12 cellular contexts compared by ENCODE assay signal in the genomic region with DNA sequence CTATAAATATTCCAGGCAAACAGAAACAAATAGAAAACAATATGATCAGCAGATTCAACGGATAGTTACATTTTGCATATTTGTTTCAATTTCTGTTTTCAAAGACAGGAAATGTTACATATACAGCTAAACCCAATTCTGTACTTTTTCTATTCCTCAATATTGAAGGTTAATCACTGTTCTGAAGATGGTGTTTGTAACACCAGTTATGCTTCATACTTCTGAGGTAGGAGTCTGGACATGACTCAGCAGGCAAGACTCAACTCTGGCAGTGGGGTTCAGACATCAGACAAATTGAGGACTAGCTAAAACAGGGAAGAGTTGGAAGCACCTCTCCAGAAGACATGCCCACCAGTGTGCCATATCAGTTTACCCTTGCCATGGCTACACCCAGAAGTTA. TPM values are rescaled to one million over a fixed set of nuclear protein-coding genes. Genes with fewer than 3 reads are reported as not detected.
A peak's percentile ranks its signal among the peaks of the same experiment; 100 is the strongest.
DNase-seq lines count a peak whose midpoint lies in the region; ATAC-seq and TF ChIP-seq lines count a peak whose summit lies in the region.
"Had no signal": no experiment of that assay in that cellular context is flagged by ENCODE, and none has a peak within 500 bp of the region (broad histone marks: within the 10 kb centered on the region; RNA-seq: fewer than 3 reads in every experiment).

No MANE protein-coding gene starts in this region.

- H3K9me3 Mint-ChIP-seq in activated CD4-positive, alpha-beta T cell treated with anti-CD3 and anti-CD28 coated beads, Interleukin-2, amount 10 ng/mL, durations not matched to agents 24 days and 14 days: no peaks in the 10 kb centered on the region
- H3K9me3 Mint-ChIP-seq: activated naive CD8-positive, alpha-beta T cell treated with anti-CD3 and anti-CD28 coated beads, Interleukin-2, amount 10 ng/mL, durations not matched to agents 7 days and 5 days; T-helper 1 cell treated with Interleukin-12 subunit alpha and Interleukin-12 subunit beta and Interleukin-4 antibody, amounts not matched to agents 30 μg/mL and 1 μg/mL, for 36 hours had no signal

- no peaks in the 10 kb centered on the region for H3K36me3 Mint-ChIP-seq in activated CD4-positive, alpha-beta T cell treated with anti-CD3 and anti-CD28 coated beads, Interleukin-2, amount 10 ng/mL, durations not matched to agents 24 days and 14 days (ENCODE audit: low read depth)
- H3K36me3 Mint-ChIP-seq: activated naive CD8-positive, alpha-beta T cell treated with anti-CD3 and anti-CD28 coated beads, Interleukin-2, amount 10 ng/mL, durations not matched to agents 7 days and 5 days had no signal

- H3K27ac Mint-ChIP-seq in activated CD4-positive, alpha-beta T cell treated with anti-CD3 and anti-CD28 coated beads, Interleukin-2, amount 10 ng/mL, durations not matched to agents 24 days and 14 days: no peak overlapping the region
- H3K27ac Mint-ChIP-seq: activated naive CD8-positive, alpha-beta T cell treated with anti-CD3 and anti-CD28 coated beads, Interleukin-2, amount 10 ng/mL, durations not matched to agents 7 days and 5 days; T-helper 1 cell treated with Interleukin-12 subunit alpha and Interleukin-12 subunit beta and Interleukin-4 antibody, amounts not matched to agents 30 μg/mL and 1 μg/mL, for 36 hours had no signal

- peak; percentile 33 for DNase-seq in fibroblast of mammary gland (ENCODE audit: low read depth)
- no peak for DNase-seq in sciatic nerve (ENCODE audit: low spot score)
- no peak for DNase-seq in activated CD4-positive, alpha-beta T cell treated with anti-CD3 and anti-CD28 coated beads, Interleukin-2, amount 10 ng/mL, durations not matched to agents 24 days and 14 days
- DNase-seq in HAP-1 (ENCODE audit: low spot score in 2 of 2): no peak
- no peak for DNase-seq in SW480 (ENCODE audit: low spot score)
- DNase-seq: activated naive CD8-positive, alpha-beta T cell treated with anti-CD3 and anti-CD28 coated beads, Interleukin-2, amount 10 ng/mL, durations not matched to agents 7 days and 5 days; hypothalamus had no signal

- no peak for TF ChIP-seq CTCF in fibroblast of mammary gland (conservative IDR thresholded peaks at IDR 0.05; ENCODE audit: control insufficient read depth, insufficient read depth, low read depth, low read length)

- no peaks in the 10 kb centered on the region for H3K9me3 ChIP-seq in HAP-1

- ATAC-seq in GM18511 (IDR thresholded peaks at IDR 0.05; ENCODE audit: unreplicated experiment) (peak; percentile 98), GM21619 (IDR thresholded peaks at IDR 0.05; ENCODE audit: unreplicated experiment) (peak; percentile 98), HG03354 (IDR thresholded peaks at IDR 0.05; ENCODE audit: poor library complexity, severe bottlenecking, unreplicated experiment) (peak; percentile 92), sciatic nerve (no peak)

- intact Hi-C loops in sciatic nerve (cut with DNase I): no loop called here
- intact Hi-C loops in activated CD4-positive, alpha-beta T cell treated with anti-CD3 and anti-CD28 coated beads, Interleukin-2, amount 10 ng/mL, durations not matched to agents 24 days and 14 days (cut with micrococcal nuclease): no loop called here

- in situ Hi-C loops in HAP-1 (cut with MboI; ENCODE audit: low sequenced_read_pairs): no loop called here

- no peaks in the 10 kb centered on the region for H3K4me1 ChIP-seq in HAP-1

- no peaks in the 10 kb centered on the region for H3K36me3 ChIP-seq in HAP-1 (replicated peaks)

- H3K4me3 Mint-ChIP-seq in activated CD4-positive, alpha-beta T cell treated with anti-CD3 and anti-CD28 coated beads, Interleukin-2, amount 10 ng/mL, durations not matched to agents 24 days and 14 days: no peak overlapping the region
- H3K4me3 Mint-ChIP-seq: activated naive CD8-positive, alpha-beta T cell treated with anti-CD3 and anti-CD28 coated beads, Interleukin-2, amount 10 ng/mL, durations not matched to agents 7 days and 5 days; T-helper 1 cell treated with Interleukin-12 subunit alpha and Interleukin-12 subunit beta and Interleukin-4 antibody, amounts not matched to agents 30 μg/mL and 1 μg/mL, for 36 hours had no signal

- no peaks in the 10 kb centered on the region for H3K27me3 ChIP-seq in HAP-1 (ENCODE audit: low read depth)

- no peak overlapping the region for H3K4me3 ChIP-seq in fibroblast of mammary gland (ENCODE audit: control insufficient read depth, low read depth, low read length)
- H3K4me3 ChIP-seq in HAP-1: no peak overlapping the region

- peaks cover 4% of the 10 kb centered on the region for H3K27me3 Mint-ChIP-seq in activated CD4-positive, alpha-beta T cell treated with anti-CD3 and anti-CD28 coated beads, Interleukin-2, amount 10 ng/mL, durations not matched to agents 24 days and 14 days

- no peaks in the 10 kb centered on the region for H3K4me1 Mint-ChIP-seq in activated CD4-positive, alpha-beta T cell treated with anti-CD3 and anti-CD28 coated beads, Interleukin-2, amount 10 ng/mL, durations not matched to agents 24 days and 14 days
- H3K4me1 Mint-ChIP-seq: activated naive CD8-positive, alpha-beta T cell treated with anti-CD3 and anti-CD28 coated beads, Interleukin-2, amount 10 ng/mL, durations not matched to agents 7 days and 5 days had no signal

RNA-seq across cellular contexts. Expression of gene SERPINB13, which starts 16.6 kb away (rescaled TPM):
- total RNA-seq in sciatic nerve: not detected
- not detected in 2 replicates for total RNA-seq in activated CD4-positive, alpha-beta T cell treated with anti-CD3 and anti-CD28 coated beads, Interleukin-2, amount 10 ng/mL, durations not matched to agents 24 days and 14 days
- total RNA-seq: activated naive CD8-positive, alpha-beta T cell treated with anti-CD3 and anti-CD28 coated beads, Interleukin-2, amount 10 ng/mL, durations not matched to agents 7 days and 5 days; posterior vena cava had no signal

RNA-seq across cellular contexts. Expression of gene SERPINB4, which starts 40.3 kb away (rescaled TPM):
- total RNA-seq in sciatic nerve: not detected
- total RNA-seq in activated CD4-positive, alpha-beta T cell treated with anti-CD3 and anti-CD28 coated beads, Interleukin-2, amount 10 ng/mL, durations not matched to agents 24 days and 14 days: not detected in 2 replicates
- total RNA-seq: activated naive CD8-positive, alpha-beta T cell treated with anti-CD3 and anti-CD28 coated beads, Interleukin-2, amount 10 ng/mL, durations not matched to agents 7 days and 5 days; posterior vena cava had no signal

RNA-seq across cellular contexts. Expression of gene SERPINB3, which starts 57.9 kb away (rescaled TPM):
- not detected for total RNA-seq in sciatic nerve
- total RNA-seq in activated CD4-positive, alpha-beta T cell treated with anti-CD3 and anti-CD28 coated beads, Interleukin-2, amount 10 ng/mL, durations not matched to agents 24 days and 14 days: not detected in 2 replicates
- total RNA-seq: activated naive CD8-positive, alpha-beta T cell treated with anti-CD3 and anti-CD28 coated beads, Interleukin-2, amount 10 ng/mL, durations not matched to agents 7 days and 5 days; posterior vena cava had no signal
